In genomic region chr22:21606775-21607174, GRCh38 we compare ENCODE assay signal across 1 cellular context.
TF ChIP-seq lines count a peak whose summit lies in the region.

No MANE protein-coding gene starts in this region.

TF ChIP-seq in K562, 482 proteins besides CTCF, POLR2A, EP300 and RAD21 (continued from another document):
- TF ChIP-seq, protein P1, sequence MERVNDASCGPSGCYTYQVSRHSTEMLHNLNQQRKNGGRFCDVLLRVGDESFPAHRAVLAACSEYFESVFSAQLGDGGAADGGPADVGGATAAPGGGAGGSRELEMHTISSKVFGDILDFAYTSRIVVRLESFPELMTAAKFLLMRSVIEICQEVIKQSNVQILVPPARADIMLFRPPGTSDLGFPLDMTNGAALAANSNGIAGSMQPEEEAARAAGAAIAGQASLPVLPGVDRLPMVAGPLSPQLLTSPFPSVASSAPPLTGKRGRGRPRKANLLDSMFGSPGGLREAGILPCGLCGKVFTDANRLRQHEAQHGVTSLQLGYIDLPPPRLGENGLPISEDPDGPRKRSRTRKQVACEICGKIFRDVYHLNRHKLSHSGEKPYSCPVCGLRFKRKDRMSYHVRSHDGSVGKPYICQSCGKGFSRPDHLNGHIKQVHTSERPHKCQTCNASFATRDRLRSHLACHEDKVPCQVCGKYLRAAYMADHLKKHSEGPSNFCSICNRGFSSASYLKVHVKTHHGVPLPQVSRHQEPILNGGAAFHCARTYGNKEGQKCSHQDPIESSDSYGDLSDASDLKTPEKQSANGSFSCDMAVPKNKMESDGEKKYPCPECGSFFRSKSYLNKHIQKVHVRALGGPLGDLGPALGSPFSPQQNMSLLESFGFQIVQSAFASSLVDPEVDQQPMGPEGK (CRISPR knock-in tag; IDR thresholded peaks at IDR 0.05; ENCODE audit: borderline replicate concordance) = no peak
- TF ChIP-seq FOXJ3 (CRISPR knock-in tag; IDR thresholded peaks at IDR 0.05) (no peak), NONO (IDR thresholded peaks at IDR 0.05; ENCODE audit: low read depth in 2 of 2, low read length in 1 of 2) (no peak), SIN3A (IDR thresholded peaks at IDR 0.05; ENCODE audit: borderline replicate concordance in 2 of 2, control insufficient read depth in 1 of 2, low read depth in 2 of 2, low read length in 2 of 2) (peak in 1 of 2 experiments; percentile 76; a peak in 2 of 4 replicates), ILF3 (IDR thresholded peaks at IDR 0.05; ENCODE audit: borderline replicate concordance) (no peak), E2F1 (CRISPR knock-in tag; IDR thresholded peaks at IDR 0.05) (no peak; the same call in 1 of the 2 replicates), CHD1 (IDR thresholded peaks at IDR 0.05; ENCODE audit: low read length) (peak; percentile 32), HOMEZ (CRISPR knock-in tag; IDR thresholded peaks at IDR 0.05) (0 out of 2 replicates have a peak, but pooled peaks have one; percentile 38), MAZ (CRISPR knock-in tag; conservative IDR thresholded peaks at IDR 0.05 in 1 of 2, IDR thresholded peaks at IDR 0.05 in 1 of 2) (peak in 1 of 2 experiments; percentile 27; a peak in 2 of 4 replicates), KDM5B (IDR thresholded peaks at IDR 0.05; ENCODE audit: insufficient replicate concordance, low read depth, low read length) (no peak), SMAD1 (IDR thresholded peaks at IDR 0.05; ENCODE audit: low read depth, low read length, partially characterized antibody) (peak; percentile 1), NR4A1 (CRISPR knock-in tag; IDR thresholded peaks at IDR 0.05) (no peak), NR4A1 (tag; IDR thresholded peaks at IDR 0.05) (0 out of 2 replicates have a peak, but pooled peaks have one; percentile 27), STAG1 (CRISPR knock-in tag; IDR thresholded peaks at IDR 0.05; ENCODE audit: borderline replicate concordance) (0 out of 2 replicates have a peak, but pooled peaks have one; percentile 2), CXXC5 (CRISPR knock-in tag; IDR thresholded peaks at IDR 0.05) (no peak; the same call in 1 of the 2 replicates), ERF (CRISPR knock-in tag; IDR thresholded peaks at IDR 0.05) (peak; percentile 37; the same call in 1 of the 2 replicates), ZBTB1 (CRISPR knock-in tag; IDR thresholded peaks at IDR 0.05; ENCODE audit: borderline replicate concordance, low read depth) (peak; percentile 63; the same call in 1 of the 2 replicates), NCOR1 (IDR thresholded peaks at IDR 0.05) (no peak), PTRF (tag; IDR thresholded peaks at IDR 0.05) (no peak), TFAP4 (CRISPR knock-in tag; IDR thresholded peaks at IDR 0.05; ENCODE audit: borderline replicate concordance) (peak; percentile 44; the same call in 1 of the 2 replicates), ARID3A (IDR thresholded peaks at IDR 0.05; ENCODE audit: borderline replicate concordance, low read depth, low read length) (no peak), PTTG1 (tag; IDR thresholded peaks at IDR 0.05; ENCODE audit: low read depth) (no peak), BRF1 (IDR thresholded peaks at IDR 0.05; ENCODE audit: borderline replicate concordance, extremely low read depth, insufficient read length) (no peak), CREBBP (IDR thresholded peaks at IDR 0.05; ENCODE audit: low read depth, low read length) (no peak), ZNF24 (IDR thresholded peaks at IDR 0.05) (no peak), WHSC1 (IDR thresholded peaks at IDR 0.05; ENCODE audit: low read length) (peak; percentile 100), SMARCA4 (IDR thresholded peaks at IDR 0.05) (no peak), MECOM (CRISPR knock-in tag; IDR thresholded peaks at IDR 0.05) (no peak), E2F3 (CRISPR knock-in tag; IDR thresholded peaks at IDR 0.05) (0 out of 2 replicates have a peak, but pooled peaks have one; percentile 16), MAFK (IDR thresholded peaks at IDR 0.05; ENCODE audit: low read length) (peak; percentile 43; the same call in 1 of the 2 replicates), CHD4 (IDR thresholded peaks at IDR 0.05; ENCODE audit: insufficient read depth, insufficient replicate concordance, low read depth, low read length, poor library complexity, severe bottlenecking) (peak; percentile 20), PHF20 (IDR thresholded peaks at IDR 0.05; ENCODE audit: partially characterized antibody) (no peak), NUFIP1 (IDR thresholded peaks at IDR 0.05; ENCODE audit: partially characterized antibody) (no peak), ZNF764 (CRISPR knock-in tag; IDR thresholded peaks at IDR 0.05; ENCODE audit: low read depth) (no peak), NR1H2 (CRISPR knock-in tag; IDR thresholded peaks at IDR 0.05) (no peak), FOSL1 (tag; conservative IDR thresholded peaks at IDR 0.05) (peak; percentile 45), ZFPM2 (CRISPR knock-in tag; IDR thresholded peaks at IDR 0.05) (no peak), RBBP5 (IDR thresholded peaks at IDR 0.05; ENCODE audit: borderline replicate concordance, insufficient read depth, low read length, poor library complexity, severe bottlenecking) (peak; percentile 17), BHLHE40 (IDR thresholded peaks at IDR 0.05; ENCODE audit: low read length) (peak; percentile 22; the same call in 1 of the 2 replicates), KDM4B (IDR thresholded peaks at IDR 0.05; ENCODE audit: borderline replicate concordance in 2 of 2, low read depth in 1 of 2) (no peak), ZKSCAN3 (CRISPR knock-in tag; IDR thresholded peaks at IDR 0.05) (no peak)
- TF ChIP-seq, protein P2, sequence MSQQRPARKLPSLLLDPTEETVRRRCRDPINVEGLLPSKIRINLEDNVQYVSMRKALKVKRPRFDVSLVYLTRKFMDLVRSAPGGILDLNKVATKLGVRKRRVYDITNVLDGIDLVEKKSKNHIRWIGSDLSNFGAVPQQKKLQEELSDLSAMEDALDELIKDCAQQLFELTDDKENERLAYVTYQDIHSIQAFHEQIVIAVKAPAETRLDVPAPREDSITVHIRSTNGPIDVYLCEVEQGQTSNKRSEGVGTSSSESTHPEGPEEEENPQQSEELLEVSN (IDR thresholded peaks at IDR 0.05; ENCODE audit: borderline replicate concordance in 1 of 2, extremely low read depth in 1 of 2, insufficient read depth in 1 of 2, insufficient read length in 1 of 2, low read depth in 1 of 2, low read length in 1 of 2, poor library complexity in 1 of 2, severe bottlenecking in 1 of 2) = peak in 1 of 2 experiments; percentile 22
- TF ChIP-seq, protein P3, sequence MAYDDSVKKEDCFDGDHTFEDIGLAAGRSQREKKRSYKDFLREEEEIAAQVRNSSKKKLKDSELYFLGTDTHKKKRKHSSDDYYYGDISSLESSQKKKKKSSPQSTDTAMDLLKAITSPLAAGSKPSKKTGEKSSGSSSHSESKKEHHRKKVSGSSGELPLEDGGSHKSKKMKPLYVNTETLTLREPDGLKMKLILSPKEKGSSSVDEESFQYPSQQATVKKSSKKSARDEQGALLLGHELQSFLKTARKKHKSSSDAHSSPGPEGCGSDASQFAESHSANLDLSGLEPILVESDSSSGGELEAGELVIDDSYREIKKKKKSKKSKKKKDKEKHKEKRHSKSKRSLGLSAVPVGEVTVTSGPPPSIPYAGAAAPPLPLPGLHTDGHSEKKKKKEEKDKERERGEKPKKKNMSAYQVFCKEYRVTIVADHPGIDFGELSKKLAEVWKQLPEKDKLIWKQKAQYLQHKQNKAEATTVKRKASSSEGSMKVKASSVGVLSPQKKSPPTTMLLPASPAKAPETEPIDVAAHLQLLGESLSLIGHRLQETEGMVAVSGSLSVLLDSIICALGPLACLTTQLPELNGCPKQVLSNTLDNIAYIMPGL (CRISPR knock-in tag; IDR thresholded peaks at IDR 0.05) = no peak; the same call in 1 of the 2 replicates
- TF ChIP-seq, protein P4, sequence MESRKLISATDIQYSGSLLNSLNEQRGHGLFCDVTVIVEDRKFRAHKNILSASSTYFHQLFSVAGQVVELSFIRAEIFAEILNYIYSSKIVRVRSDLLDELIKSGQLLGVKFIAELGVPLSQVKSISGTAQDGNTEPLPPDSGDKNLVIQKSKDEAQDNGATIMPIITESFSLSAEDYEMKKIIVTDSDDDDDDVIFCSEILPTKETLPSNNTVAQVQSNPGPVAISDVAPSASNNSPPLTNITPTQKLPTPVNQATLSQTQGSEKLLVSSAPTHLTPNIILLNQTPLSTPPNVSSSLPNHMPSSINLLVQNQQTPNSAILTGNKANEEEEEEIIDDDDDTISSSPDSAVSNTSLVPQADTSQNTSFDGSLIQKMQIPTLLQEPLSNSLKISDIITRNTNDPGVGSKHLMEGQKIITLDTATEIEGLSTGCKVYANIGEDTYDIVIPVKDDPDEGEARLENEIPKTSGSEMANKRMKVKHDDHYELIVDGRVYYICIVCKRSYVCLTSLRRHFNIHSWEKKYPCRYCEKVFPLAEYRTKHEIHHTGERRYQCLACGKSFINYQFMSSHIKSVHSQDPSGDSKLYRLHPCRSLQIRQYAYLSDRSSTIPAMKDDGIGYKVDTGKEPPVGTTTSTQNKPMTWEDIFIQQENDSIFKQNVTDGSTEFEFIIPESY (CRISPR knock-in tag; IDR thresholded peaks at IDR 0.05) = no peak
- TF ChIP-seq, protein P5, sequence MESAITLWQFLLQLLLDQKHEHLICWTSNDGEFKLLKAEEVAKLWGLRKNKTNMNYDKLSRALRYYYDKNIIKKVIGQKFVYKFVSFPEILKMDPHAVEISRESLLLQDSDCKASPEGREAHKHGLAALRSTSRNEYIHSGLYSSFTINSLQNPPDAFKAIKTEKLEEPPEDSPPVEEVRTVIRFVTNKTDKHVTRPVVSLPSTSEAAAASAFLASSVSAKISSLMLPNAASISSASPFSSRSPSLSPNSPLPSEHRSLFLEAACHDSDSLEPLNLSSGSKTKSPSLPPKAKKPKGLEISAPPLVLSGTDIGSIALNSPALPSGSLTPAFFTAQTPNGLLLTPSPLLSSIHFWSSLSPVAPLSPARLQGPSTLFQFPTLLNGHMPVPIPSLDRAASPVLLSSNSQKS (CRISPR knock-in tag; IDR thresholded peaks at IDR 0.05) = no peak
- TF ChIP-seq, protein P6, sequence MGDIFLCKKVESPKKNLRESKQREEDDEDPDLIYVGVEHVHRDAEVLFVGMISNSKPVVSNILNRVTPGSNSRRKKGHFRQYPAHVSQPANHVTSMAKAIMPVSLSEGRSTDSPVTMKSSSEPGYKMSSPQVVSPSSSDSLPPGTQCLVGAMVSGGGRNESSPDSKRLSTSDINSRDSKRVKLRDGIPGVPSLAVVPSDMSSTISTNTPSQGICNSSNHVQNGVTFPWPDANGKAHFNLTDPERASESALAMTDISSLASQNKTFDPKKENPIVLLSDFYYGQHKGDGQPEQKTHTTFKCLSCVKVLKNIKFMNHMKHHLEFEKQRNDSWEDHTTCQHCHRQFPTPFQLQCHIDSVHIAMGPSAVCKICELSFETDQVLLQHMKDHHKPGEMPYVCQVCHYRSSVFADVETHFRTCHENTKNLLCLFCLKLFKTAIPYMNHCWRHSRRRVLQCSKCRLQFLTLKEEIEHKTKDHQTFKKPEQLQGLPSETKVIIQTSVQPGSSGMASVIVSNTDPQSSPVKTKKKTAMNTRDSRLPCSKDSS (IDR thresholded peaks at IDR 0.05; ENCODE audit: low read depth, partially characterized antibody) = no peak
- TF ChIP-seq, protein P7, sequence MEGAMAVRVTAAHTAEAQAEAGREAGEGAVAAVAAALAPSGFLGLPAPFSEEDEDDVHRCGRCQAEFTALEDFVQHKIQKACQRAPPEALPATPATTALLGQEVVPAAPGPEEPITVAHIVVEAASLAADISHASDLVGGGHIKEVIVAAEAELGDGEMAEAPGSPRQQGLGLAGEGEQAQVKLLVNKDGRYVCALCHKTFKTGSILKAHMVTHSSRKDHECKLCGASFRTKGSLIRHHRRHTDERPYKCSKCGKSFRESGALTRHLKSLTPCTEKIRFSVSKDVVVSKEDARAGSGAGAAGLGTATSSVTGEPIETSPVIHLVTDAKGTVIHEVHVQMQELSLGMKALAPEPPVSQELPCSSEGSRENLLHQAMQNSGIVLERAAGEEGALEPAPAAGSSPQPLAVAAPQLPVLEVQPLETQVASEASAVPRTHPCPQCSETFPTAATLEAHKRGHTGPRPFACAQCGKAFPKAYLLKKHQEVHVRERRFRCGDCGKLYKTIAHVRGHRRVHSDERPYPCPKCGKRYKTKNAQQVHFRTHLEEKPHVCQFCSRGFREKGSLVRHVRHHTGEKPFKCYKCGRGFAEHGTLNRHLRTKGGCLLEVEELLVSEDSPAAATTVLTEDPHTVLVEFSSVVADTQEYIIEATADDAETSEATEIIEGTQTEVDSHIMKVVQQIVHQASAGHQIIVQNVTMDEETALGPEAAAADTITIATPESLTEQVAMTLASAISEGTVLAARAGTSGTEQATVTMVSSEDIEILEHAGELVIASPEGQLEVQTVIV (CRISPR knock-in tag; IDR thresholded peaks at IDR 0.05; ENCODE audit: borderline replicate concordance) = no peak
TF ChIP-seq in K562: peak in this region for 47.
